In genomic region chr6:32115623-32116022, GRCh38 we compare ENCODE assay signal across 1 cellular context.
TF ChIP-seq lines count a peak whose summit lies in the region.

No MANE protein-coding gene starts in this region.

TF ChIP-seq in HepG2, 621 proteins besides CTCF, POLR2A, EP300 and RAD21:
- TF ChIP-seq ZBTB2 (CRISPR knock-in tag; IDR thresholded peaks at IDR 0.05; ENCODE audit: low read depth): no peak
- TF ChIP-seq PHB2 (IDR thresholded peaks at IDR 0.05; ENCODE audit: partially characterized antibody): no peak
- TF ChIP-seq ZNF713 (CRISPR knock-in tag; IDR thresholded peaks at IDR 0.05): no peak
- TF ChIP-seq ZNF180 (CRISPR knock-in tag; IDR thresholded peaks at IDR 0.05; ENCODE audit: borderline replicate concordance, low read depth): no peak
- TF ChIP-seq TBL1XR1 (IDR thresholded peaks at IDR 0.05; ENCODE audit: borderline replicate concordance, low read length, partially characterized antibody): no peak
- no peak for TF ChIP-seq ZNF414 (CRISPR knock-in tag; IDR thresholded peaks at IDR 0.05)
- TF ChIP-seq MZF1 (CRISPR knock-in tag; IDR thresholded peaks at IDR 0.05; ENCODE audit: borderline replicate concordance): no peak
- no peak for TF ChIP-seq ZBTB3 (CRISPR knock-in tag; IDR thresholded peaks at IDR 0.05; ENCODE audit: borderline replicate concordance, low read depth)
- TF ChIP-seq CREB3 (CRISPR knock-in tag; IDR thresholded peaks at IDR 0.05): no peak
- no peak for TF ChIP-seq NFIC (IDR thresholded peaks at IDR 0.05; ENCODE audit: low read length)
- no peak for TF ChIP-seq ZBTB21 (CRISPR knock-in tag; IDR thresholded peaks at IDR 0.05)
